In genomic region chr4:118957683-118958082, GRCh38 we compare ENCODE assay signal across 20 cellular contexts.
DNase-seq lines count a peak whose midpoint lies in the region; ATAC-seq and TF ChIP-seq lines count a peak whose summit lies in the region.
"Had no signal": no experiment of that assay in that cellular context is flagged by ENCODE, and none has a peak within 500 bp of the region (broad histone marks: within the 10 kb centered on the region; RNA-seq: fewer than 3 reads in every experiment).

No MANE protein-coding gene starts in this region.

- TF ChIP-seq POLR2A in esophagus squamous epithelium (IDR thresholded peaks at IDR 0.05) (no peak), stomach (IDR thresholded peaks at IDR 0.05) (no peak)

- in situ Hi-C loops in brain microvascular endothelial cell (cut with HindIII; ENCODE audit: low pct_ligation_motif_present, low sequenced_read_pairs) = loop anchor here (25.0 kb wide), 1 partner anchor 195 kb away; no protein-coding TSS in a partner anchor

- no peaks in the 10 kb centered on the region for H3K9me3 Mint-ChIP-seq in activated CD4-positive, alpha-beta T cell treated with anti-CD3 and anti-CD28 coated beads, Interleukin-2, amount 10 ng/mL, durations not matched to agents 24 days and 14 days
- H3K9me3 Mint-ChIP-seq: stimulated activated naive CD8-positive, alpha-beta T cell treated with anti-CD3 and anti-CD28 coated beads, Interleukin-15, Interleukin-2, amounts not matched to agents 100 ng/mL and 50 ng/mL, for 24 hours; T-helper 1 cell treated with Interleukin-12 subunit alpha and Interleukin-12 subunit beta and Interleukin-4 antibody, amounts not matched to agents 30 μg/mL and 1 μg/mL, for 36 hours had no signal

- H3K36me3 ChIP-seq in esophagus squamous epithelium (no peaks in the 10 kb centered on the region), left lung (no peaks in the 10 kb centered on the region), stomach (no peaks in the 10 kb centered on the region), brain microvascular endothelial cell (replicated peaks) (no peaks in the 10 kb centered on the region)
- H3K36me3 ChIP-seq: SJSA1 had no signal

- ATAC-seq in HG02610 (IDR thresholded peaks at IDR 0.05; ENCODE audit: unreplicated experiment) (peak; percentile 57), left lung (peak; percentile 19), GM18517 (IDR thresholded peaks at IDR 0.05; ENCODE audit: unreplicated experiment) (no peak), HG02885 (IDR thresholded peaks at IDR 0.05; ENCODE audit: poor library complexity, unreplicated experiment) (no peak)

- H3K4me1 ChIP-seq in esophagus squamous epithelium (peaks cover 0 to 47% (median 6%) of the 10 kb centered on the region in 3 donors), left lung (peaks cover 0 to 9% of the 10 kb centered on the region in 2 donors), stomach (peaks cover 0 to 51% (median 10%) of the 10 kb centered on the region in 4 donors)

- TF ChIP-seq EP300 in stomach (IDR thresholded peaks at IDR 0.05) = no peak

- no peak overlapping the region for H3K27ac Mint-ChIP-seq in activated CD4-positive, alpha-beta T cell treated with anti-CD3 and anti-CD28 coated beads, Interleukin-2, amount 10 ng/mL, durations not matched to agents 24 days and 14 days
- H3K27ac Mint-ChIP-seq: stimulated activated naive CD8-positive, alpha-beta T cell treated with anti-CD3 and anti-CD28 coated beads, Interleukin-15, Interleukin-2, amounts not matched to agents 100 ng/mL and 50 ng/mL, for 24 hours; T-helper 1 cell treated with Interleukin-12 subunit alpha and Interleukin-12 subunit beta and Interleukin-4 antibody, amounts not matched to agents 30 μg/mL and 1 μg/mL, for 36 hours had no signal

- no peak overlapping the region for H3K4me3 Mint-ChIP-seq in activated CD4-positive, alpha-beta T cell treated with anti-CD3 and anti-CD28 coated beads, Interleukin-2, amount 10 ng/mL, durations not matched to agents 24 days and 14 days
- H3K4me3 Mint-ChIP-seq: stimulated activated naive CD8-positive, alpha-beta T cell treated with anti-CD3 and anti-CD28 coated beads, Interleukin-15, Interleukin-2, amounts not matched to agents 100 ng/mL and 50 ng/mL, for 24 hours; T-helper 1 cell treated with Interleukin-12 subunit alpha and Interleukin-12 subunit beta and Interleukin-4 antibody, amounts not matched to agents 30 μg/mL and 1 μg/mL, for 36 hours had no signal

- no peak for DNase-seq in esophagus squamous epithelium (lab: John Stamatoyannopoulos, UW)
- DNase-seq in left lung = no peak
- no peak for DNase-seq in stomach
- DNase-seq in brain microvascular endothelial cell = no peak
- DNase-seq in activated CD4-positive, alpha-beta T cell treated with anti-CD3 and anti-CD28 coated beads, Interleukin-2, amount 10 ng/mL, durations not matched to agents 24 days and 14 days = no peak
- DNase-seq: activated gamma-delta T cell, amygdala, foreskin melanocyte, GF-D8, MV-4-11, NCI-H187, NCI-H2227 treated with DMSO at 0.1 percent for 48 hours, PC-9 had no signal

- H3K4me1 Mint-ChIP-seq in activated CD4-positive, alpha-beta T cell treated with anti-CD3 and anti-CD28 coated beads, Interleukin-2, amount 10 ng/mL, durations not matched to agents 24 days and 14 days = no peaks in the 10 kb centered on the region

- H3K27me3 Mint-ChIP-seq in activated CD4-positive, alpha-beta T cell treated with anti-CD3 and anti-CD28 coated beads, Interleukin-2, amount 10 ng/mL, durations not matched to agents 24 days and 14 days = peaks cover 16% of the 10 kb centered on the region

- intact Hi-C loops in esophagus squamous epithelium (cut with DNase I) = no loop called here
- intact Hi-C loops in left lung (cut with DNase I) = no loop called here
- intact Hi-C loops in stomach (cut with DNase I; ENCODE audit: low total_unique reads) = no loop called here
- intact Hi-C loops in activated CD4-positive, alpha-beta T cell treated with anti-CD3 and anti-CD28 coated beads, Interleukin-2, amount 10 ng/mL, durations not matched to agents 24 days and 14 days (cut with micrococcal nuclease) = no loop called here

- H3K27ac ChIP-seq in esophagus squamous epithelium = peak overlapping the region in 3 of 4 donors; percentile 35 to 65 (median 45)
- H3K27ac ChIP-seq in left lung = no peak overlapping the region
- peak overlapping the region in 3 of 5 donors; percentile 22 to 63 (median 24) for H3K27ac ChIP-seq in stomach
- H3K27ac ChIP-seq in brain microvascular endothelial cell = no peak overlapping the region
- H3K27ac ChIP-seq: C4-2B, PC-9, SJSA1 had no signal

- H3K36me3 Mint-ChIP-seq in activated CD4-positive, alpha-beta T cell treated with anti-CD3 and anti-CD28 coated beads, Interleukin-2, amount 10 ng/mL, durations not matched to agents 24 days and 14 days (ENCODE audit: low read depth) = no peaks in the 10 kb centered on the region

- no peaks in the 10 kb centered on the region for H3K27me3 ChIP-seq in esophagus squamous epithelium
- no peaks in the 10 kb centered on the region for H3K27me3 ChIP-seq in left lung
- no peaks in the 10 kb centered on the region for H3K27me3 ChIP-seq in stomach
- no peaks in the 10 kb centered on the region for H3K27me3 ChIP-seq in brain microvascular endothelial cell (replicated peaks)
- H3K27me3 ChIP-seq: SJSA1 had no signal

- H3K4me3 ChIP-seq in esophagus squamous epithelium (no peak overlapping the region), left lung (no peak overlapping the region), stomach (no peak overlapping the region), brain microvascular endothelial cell (ENCODE audit: low read depth, low read length) (no peak overlapping the region)
- H3K4me3 ChIP-seq: PC-9, SJSA1 had no signal

- no peaks in the 10 kb centered on the region for H3K9me3 ChIP-seq in esophagus squamous epithelium
- no peaks in the 10 kb centered on the region for H3K9me3 ChIP-seq in left lung
- no peaks in the 10 kb centered on the region for H3K9me3 ChIP-seq in stomach
- H3K9me3 ChIP-seq: SJSA1 had no signal

- 36 to 46% methylated on average over 4 of the region's 4 CpGs for WGBS in esophagus squamous epithelium, 2 donors
- WGBS in stomach, 5 donors = 32 to 64% (median 43%) methylated on average over 4 of the region's 4 CpGs

- TF ChIP-seq CTCF in esophagus squamous epithelium (IDR thresholded peaks at IDR 0.05) (no peak), left lung (IDR thresholded peaks at IDR 0.05) (no peak), stomach (IDR thresholded peaks at IDR 0.05) (no peak), brain microvascular endothelial cell (IDR thresholded peaks at IDR 0.05; ENCODE audit: low read depth, low read length, missing control alignments) (no peak)

Comparison
In these comparisons a context has a peak if more than half of its experiments do, and no peak if none do; other contexts are left out.
1. ATAC-seq: peak in HG02610 (single experiment) and left lung (single experiment); none in GM18517 (single experiment) and HG02885 (single experiment).
2. H3K27ac ChIP-seq: peak in esophagus squamous epithelium (3 of 4) and stomach (3 of 5); none in left lung (0 of 2) and brain microvascular endothelial cell (single experiment).